Comparison of ENCODE assay signal across 8 cellular contexts in the genomic region with DNA sequence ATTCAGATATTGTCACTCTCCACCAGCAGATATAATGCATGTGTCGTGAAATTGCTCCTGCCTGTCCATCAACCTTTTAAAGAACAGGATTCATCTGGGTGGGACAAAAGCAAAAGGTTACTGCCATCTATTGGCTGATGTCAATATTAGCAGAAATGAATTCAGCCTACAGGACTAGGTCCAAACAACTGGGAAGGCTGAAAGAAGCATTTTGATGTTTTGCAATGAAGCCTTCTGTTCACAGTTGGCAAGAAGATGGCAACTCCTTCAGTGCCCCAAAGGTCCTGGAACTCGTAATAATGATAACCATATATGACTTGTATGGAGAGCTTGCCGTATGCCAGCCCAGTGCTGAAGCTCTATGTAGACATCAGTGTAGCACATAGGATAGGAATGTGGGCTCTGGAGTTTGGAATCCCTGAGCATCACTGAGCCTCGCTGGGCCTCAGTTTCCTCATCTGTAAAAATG. TPM values are rescaled to one million over a fixed set of nuclear protein-coding genes. Genes with fewer than 3 reads are reported as not detected.
A peak's percentile ranks its signal among the peaks of the same experiment; 100 is the strongest.
DNase-seq lines count a peak whose midpoint lies in the region; ATAC-seq and TF ChIP-seq lines count a peak whose summit lies in the region.

No MANE protein-coding gene starts in this region.

- TF ChIP-seq CTCF in WTC11 (IDR thresholded peaks at IDR 0.05): 0 out of 2 replicates have a peak, but pooled peaks have one; percentile 22
- TF ChIP-seq CTCF in spleen (IDR thresholded peaks at IDR 0.05 in 8 of 11, conservative IDR thresholded peaks at IDR 0.05 in 3 of 11): peak in 9 of 11 experiments; percentile 21 to 68 (median 53)

- H3K27ac Mint-ChIP-seq in WTC11 (no peak overlapping the region), T-helper 17 cell (no peak overlapping the region)
- H3K27ac Mint-ChIP-seq in activated T-helper 1 cell treated with anti-CD3 and anti-CD28 coated beads, Interleukin-12 subunit alpha, Interleukin-12 subunit beta, Interleukin-2, Interleukin-4 antibody, amounts not matched to agents 30 ng/mL and 10 ng/mL and 1 ng/mL, durations not matched to agents 14 hours and 24 hours and 36 hours: no peak overlapping the region

- POLR2A ChIA-PET in WTC11 (lab: Charles Lee): no interaction called here

- H3K9me3 ChIP-seq in spleen (no peaks in the 10 kb centered on the region), T-helper 17 cell (ENCODE audit: control insufficient read depth, low read length, poor library complexity, severe bottlenecking) (no peaks in the 10 kb centered on the region)

- H3K4me3 Mint-ChIP-seq in WTC11 (no peak overlapping the region), T-helper 17 cell (no peak overlapping the region)
- no peak overlapping the region for H3K4me3 Mint-ChIP-seq in activated T-helper 1 cell treated with anti-CD3 and anti-CD28 coated beads, Interleukin-12 subunit alpha, Interleukin-12 subunit beta, Interleukin-2, Interleukin-4 antibody, amounts not matched to agents 30 ng/mL and 10 ng/mL and 1 ng/mL, durations not matched to agents 14 hours and 24 hours and 36 hours

- CTCF ChIA-PET in WTC11 (lab: Charles Lee): interaction anchor here (1.0 to 2.0 kb wide), 3 partner anchors 41 to 515 kb away, joined by 4 to 5 read pairs (median 5); no protein-coding TSS in a partner anchor

- no peak for TF ChIP-seq POLR2A in spleen (IDR thresholded peaks at IDR 0.05)

- WGBS in spleen, 5 donors: 30 to 62% (median 47%) methylated on average over 4 of the region's 4 CpGs

- peaks cover 0 to 6% (median 0%) of the 10 kb centered on the region in 6 donors for H3K4me1 ChIP-seq in spleen

- no peaks in the 10 kb centered on the region for H3K36me3 Mint-ChIP-seq in WTC11
- H3K36me3 Mint-ChIP-seq in T-helper 17 cell (ENCODE audit: low read depth): no peaks in the 10 kb centered on the region
- no peaks in the 10 kb centered on the region for H3K36me3 Mint-ChIP-seq in activated T-helper 1 cell treated with anti-CD3 and anti-CD28 coated beads, Interleukin-12 subunit alpha, Interleukin-12 subunit beta, Interleukin-2, Interleukin-4 antibody, amounts not matched to agents 30 ng/mL and 10 ng/mL and 1 ng/mL, durations not matched to agents 14 hours and 24 hours and 36 hours (ENCODE audit: low read depth)

- ATAC-seq in GM21825 (IDR thresholded peaks at IDR 0.05; ENCODE audit: unreplicated experiment) (peak; percentile 39), WTC11 (peak; percentile 65), left cardiac atrium (peak; percentile 44 to 79), T-helper 17 cell (no peak)

- no peak overlapping the region for H3K4me3 ChIP-seq in spleen

- intact Hi-C loops in left cardiac atrium (cut with DNase I) (loop anchor here in 1 of 2 donors (10.0 kb wide), 2 partner anchors 118 to 488 kb away; no protein-coding TSS in a partner anchor), spleen (cut with DNase I; ENCODE audit: low total_unique reads) (no loop called here)
- intact Hi-C loops in activated T-helper 1 cell treated with anti-CD3 and anti-CD28 coated beads, Interleukin-12 subunit alpha, Interleukin-12 subunit beta, Interleukin-2, Interleukin-4 antibody, amounts not matched to agents 30 ng/mL and 10 ng/mL and 1 ng/mL, durations not matched to agents 14 hours and 24 hours and 36 hours (cut with micrococcal nuclease): loop anchor here (2.0 to 5.0 kb wide), 3 partner anchors 120 to 651 kb away; no protein-coding TSS in a partner anchor

- no peaks in the 10 kb centered on the region for H3K27me3 Mint-ChIP-seq in WTC11 (ENCODE audit: low read depth)
- peaks cover 14% of the 10 kb centered on the region for H3K27me3 Mint-ChIP-seq in T-helper 17 cell
- peaks cover 2% of the 10 kb centered on the region for H3K27me3 Mint-ChIP-seq in activated T-helper 1 cell treated with anti-CD3 and anti-CD28 coated beads, Interleukin-12 subunit alpha, Interleukin-12 subunit beta, Interleukin-2, Interleukin-4 antibody, amounts not matched to agents 30 ng/mL and 10 ng/mL and 1 ng/mL, durations not matched to agents 14 hours and 24 hours and 36 hours (ENCODE audit: insufficient read depth)

- H3K9me3 Mint-ChIP-seq in WTC11: no peaks in the 10 kb centered on the region
- no peaks in the 10 kb centered on the region for H3K9me3 Mint-ChIP-seq in activated T-helper 1 cell treated with anti-CD3 and anti-CD28 coated beads, Interleukin-12 subunit alpha, Interleukin-12 subunit beta, Interleukin-2, Interleukin-4 antibody, amounts not matched to agents 30 ng/mL and 10 ng/mL and 1 ng/mL, durations not matched to agents 14 hours and 24 hours and 36 hours

- H3K4me1 Mint-ChIP-seq in WTC11 (peaks cover 7% of the 10 kb centered on the region), T-helper 17 cell (peaks cover 10% of the 10 kb centered on the region)
- peaks cover 9% of the 10 kb centered on the region for H3K4me1 Mint-ChIP-seq in activated T-helper 1 cell treated with anti-CD3 and anti-CD28 coated beads, Interleukin-12 subunit alpha, Interleukin-12 subunit beta, Interleukin-2, Interleukin-4 antibody, amounts not matched to agents 30 ng/mL and 10 ng/mL and 1 ng/mL, durations not matched to agents 14 hours and 24 hours and 36 hours (ENCODE audit: low read depth)

- no peak overlapping the region for H3K27ac ChIP-seq in spleen

- no peaks in the 10 kb centered on the region for H3K36me3 ChIP-seq in spleen

- DNase-seq in ELR (ENCODE audit: low read depth) (peak; percentile 68), NCI-H1436 (lab: John Stamatoyannopoulos, UW) (peak; percentile 5), WTC11 (ENCODE audit: low spot score) (no peak), left cardiac atrium (no peak), spleen (no peak), T-helper 17 cell (no peak)
- no peak for DNase-seq in activated T-helper 1 cell treated with anti-CD3 and anti-CD28 coated beads, Interleukin-12 subunit alpha, Interleukin-12 subunit beta, Interleukin-2, Interleukin-4 antibody, amounts not matched to agents 30 ng/mL and 10 ng/mL and 1 ng/mL, durations not matched to agents 14 hours and 24 hours and 36 hours (ENCODE audit: low spot score)

- no peaks in the 10 kb centered on the region for H3K27me3 ChIP-seq in spleen (replicated peaks in 1 of 7)

TF ChIP-seq in WTC11, 78 proteins besides CTCF, POLR2A, EP300 and RAD21 (continues in another document):
- no peak for TF ChIP-seq GRHL2 (CRISPR knock-in tag; IDR thresholded peaks at IDR 0.05; ENCODE audit: insufficient replicate concordance, severe bottlenecking)
- TF ChIP-seq TP53 (CRISPR knock-in tag; IDR thresholded peaks at IDR 0.05): no peak
- no peak for TF ChIP-seq JAZF1 (CRISPR knock-in tag; IDR thresholded peaks at IDR 0.05)
- TF ChIP-seq, protein P1, sequence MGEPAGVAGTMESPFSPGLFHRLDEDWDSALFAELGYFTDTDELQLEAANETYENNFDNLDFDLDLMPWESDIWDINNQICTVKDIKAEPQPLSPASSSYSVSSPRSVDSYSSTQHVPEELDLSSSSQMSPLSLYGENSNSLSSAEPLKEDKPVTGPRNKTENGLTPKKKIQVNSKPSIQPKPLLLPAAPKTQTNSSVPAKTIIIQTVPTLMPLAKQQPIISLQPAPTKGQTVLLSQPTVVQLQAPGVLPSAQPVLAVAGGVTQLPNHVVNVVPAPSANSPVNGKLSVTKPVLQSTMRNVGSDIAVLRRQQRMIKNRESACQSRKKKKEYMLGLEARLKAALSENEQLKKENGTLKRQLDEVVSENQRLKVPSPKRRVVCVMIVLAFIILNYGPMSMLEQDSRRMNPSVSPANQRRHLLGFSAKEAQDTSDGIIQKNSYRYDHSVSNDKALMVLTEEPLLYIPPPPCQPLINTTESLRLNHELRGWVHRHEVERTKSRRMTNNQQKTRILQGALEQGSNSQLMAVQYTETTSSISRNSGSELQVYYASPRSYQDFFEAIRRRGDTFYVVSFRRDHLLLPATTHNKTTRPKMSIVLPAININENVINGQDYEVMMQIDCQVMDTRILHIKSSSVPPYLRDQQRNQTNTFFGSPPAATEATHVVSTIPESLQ (CRISPR knock-in tag; IDR thresholded peaks at IDR 0.05): no peak
- TF ChIP-seq, protein P2, sequence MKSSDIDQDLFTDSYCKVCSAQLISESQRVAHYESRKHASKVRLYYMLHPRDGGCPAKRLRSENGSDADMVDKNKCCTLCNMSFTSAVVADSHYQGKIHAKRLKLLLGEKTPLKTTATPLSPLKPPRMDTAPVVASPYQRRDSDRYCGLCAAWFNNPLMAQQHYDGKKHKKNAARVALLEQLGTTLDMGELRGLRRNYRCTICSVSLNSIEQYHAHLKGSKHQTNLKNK (CRISPR knock-in tag; IDR thresholded peaks at IDR 0.05): no peak
- TF ChIP-seq ZNF263 (CRISPR knock-in tag; IDR thresholded peaks at IDR 0.05; ENCODE audit: low read depth): no peak
- TF ChIP-seq E2F1 (CRISPR knock-in tag; IDR thresholded peaks at IDR 0.05): no peak
- no peak for TF ChIP-seq SOX15 (CRISPR knock-in tag; IDR thresholded peaks at IDR 0.05)

RNA-seq across cellular contexts. Expression of gene BCAS1, which starts 7.5 kb away (rescaled TPM):
- total RNA-seq in WTC11 (2021) (0.11 to 0.25 TPM (median 0.18 TPM) in 3 replicates), left cardiac atrium (not detected), spleen (1 to 10 TPM in 1 of 7 donors, under 1 TPM in 4, not detected in 2; 0.23 to 1.3 (median 0.44) TPM), T-helper 17 cell (under 1 TPM in 1 of 2 donors, not detected in 1; 0.27 TPM)
- polyA plus RNA-seq in spleen: under 1 TPM; 0.33 to 0.99 (median 0.93) TPM
- not detected in 2 replicates for total RNA-seq in activated T-helper 1 cell treated with anti-CD3 and anti-CD28 coated beads, Interleukin-12 subunit alpha, Interleukin-12 subunit beta, Interleukin-2, Interleukin-4 antibody, amounts not matched to agents 30 ng/mL and 10 ng/mL and 1 ng/mL, durations not matched to agents 14 hours and 24 hours and 36 hours

Comparison
In these comparisons a context has a peak if more than half of its experiments do, and no peak if none do; other contexts are left out.
1. DNase-seq: peak in ELR (single experiment) and NCI-H1436 (single experiment); none in WTC11 (single experiment), left cardiac atrium (single experiment), spleen (single experiment), T-helper 17 cell (0 of 3) and activated T-helper 1 cell treated with anti-CD3 and anti-CD28 coated beads, Interleukin-12 subunit alpha, Interleukin-12 subunit beta, Interleukin-2, Interleukin-4 antibody, amounts not matched to agents 30 ng/mL and 10 ng/mL and 1 ng/mL, durations not matched to agents 14 hours and 24 hours and 36 hours (single experiment).